Comparison of ENCODE assay signal across 13 cellular contexts in the genomic region with DNA sequence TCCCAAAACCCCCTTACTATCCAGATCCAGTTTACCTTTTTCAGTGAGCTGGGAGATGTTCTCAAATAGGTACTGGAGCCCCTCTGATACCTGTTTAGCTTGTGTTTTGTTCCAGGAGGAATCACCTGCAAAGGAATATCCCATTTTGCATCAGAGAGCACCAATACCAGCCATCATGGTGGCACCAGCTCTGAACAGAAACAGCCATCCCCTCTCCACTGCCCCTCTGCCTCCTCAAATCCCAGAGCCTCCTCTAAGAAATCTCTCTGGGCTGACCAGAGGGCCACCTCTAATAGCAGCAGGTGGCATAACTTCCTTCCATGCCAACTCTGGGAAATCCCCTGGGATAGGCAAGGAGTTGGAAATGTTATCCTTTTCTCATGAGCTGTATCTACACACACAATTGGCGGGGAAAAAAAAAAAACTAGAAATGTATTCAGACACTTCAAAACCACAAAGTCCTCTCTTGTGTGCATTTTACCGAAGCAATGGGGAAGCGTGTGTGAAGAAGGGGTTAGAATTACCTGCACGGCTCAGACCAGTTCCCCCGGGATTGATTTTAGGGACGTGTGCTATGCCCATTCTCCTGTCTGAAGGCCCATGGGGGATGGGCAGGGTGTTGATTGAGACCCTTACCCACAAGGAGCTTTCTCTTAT.
DNase-seq lines count a peak whose midpoint lies in the region; ATAC-seq and TF ChIP-seq lines count a peak whose summit lies in the region.
"Had no signal": no experiment of that assay in that cellular context is flagged by ENCODE, and none has a peak within 500 bp of the region (broad histone marks: within the 10 kb centered on the region; RNA-seq: fewer than 3 reads in every experiment).

No MANE protein-coding gene starts in this region.

- DNase-seq in ACHN = peak; percentile 28
- DNase-seq in DMS153 treated with DMSO at 0.1 percent for 48 hours (lab: John Stamatoyannopoulos, UW; ENCODE audit: unreplicated experiment) = peak; percentile 19
- DNase-seq in NCI-H2029 treated with DMSO at 0.1 percent for 48 hours (lab: John Stamatoyannopoulos, UW) = peak; percentile 91
- peak; percentile 12 for DNase-seq in coronary artery (ENCODE audit: low spot score)
- no peak for DNase-seq in anterior cingulate cortex (lab: John Stamatoyannopoulos, UW)
- DNase-seq in NCI-H748 (lab: John Stamatoyannopoulos, UW; ENCODE audit: unreplicated experiment) = no peak
- DNase-seq: BE2C; foreskin fibroblast; immature natural killer cell; SIG-M5; stimulated activated CD4-positive, alpha-beta T cell treated with anti-CD3 and anti-CD28 coated beads, Interleukin-1b, Interleukin-23, amount 100 ng/mL, for 48 hours had no signal

- in situ Hi-C loops in ACHN (cut with HindIII; ENCODE audit: low pct_ligation_motif_present, low pct_unique_long_range_greater_than_20kb, low sequenced_read_pairs) = no loop called here

- no peak overlapping the region for H3K27ac ChIP-seq in coronary artery

- ATAC-seq in HG02840 (IDR thresholded peaks at IDR 0.05; ENCODE audit: low FRiP score, unreplicated experiment) (no peak), GM18909 (IDR thresholded peaks at IDR 0.05; ENCODE audit: poor library complexity, unreplicated experiment) (no peak)

- no peak for TF ChIP-seq CTCF in coronary artery (IDR thresholded peaks at IDR 0.05)

- no peak overlapping the region for H3K4me3 ChIP-seq in coronary artery

Comparison
In these comparisons a context has a peak if more than half of its experiments do, and no peak if none do; other contexts are left out.
1. DNase-seq: peak in ACHN (single experiment), DMS153 treated with DMSO at 0.1 percent for 48 hours (single experiment), NCI-H2029 treated with DMSO at 0.1 percent for 48 hours (single experiment) and coronary artery (single experiment); none in anterior cingulate cortex (0 of 58) and NCI-H748 (single experiment).